In the genomic region with DNA sequence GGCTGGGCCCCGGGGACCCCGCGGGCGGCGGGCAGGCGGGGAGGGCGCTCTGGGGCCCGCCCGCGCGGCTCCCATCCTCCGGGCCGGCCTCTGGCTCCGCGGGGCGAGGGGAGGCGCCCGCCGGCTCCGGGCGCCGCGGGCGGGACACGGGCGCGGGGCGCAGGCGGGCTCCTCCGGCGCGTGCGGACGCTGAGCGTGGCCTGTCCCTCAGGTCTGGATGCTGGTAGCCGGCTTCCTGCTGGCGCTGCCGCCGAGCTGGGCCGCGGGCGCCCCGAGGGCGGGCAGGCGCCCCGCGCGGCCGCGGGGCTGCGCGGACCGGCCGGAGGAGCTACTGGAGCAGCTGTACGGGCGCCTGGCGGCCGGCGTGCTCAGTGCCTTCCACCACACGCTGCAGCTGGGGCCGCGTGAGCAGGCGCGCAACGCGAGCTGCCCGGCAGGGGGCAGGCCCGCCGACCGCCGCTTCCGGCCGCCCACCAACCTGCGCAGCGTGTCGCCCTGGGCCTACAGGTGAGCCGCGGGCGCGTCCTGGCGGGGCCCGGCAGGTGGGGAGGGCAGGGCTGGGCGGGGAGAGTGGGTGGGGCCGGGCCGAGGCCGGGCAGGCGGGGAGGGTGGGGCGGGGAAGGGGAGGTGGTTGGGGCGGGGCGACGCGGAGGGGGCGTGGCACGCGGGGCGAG, we compare ENCODE assay signal across 8 cellular contexts.
DNase-seq lines count a peak whose midpoint lies in the region; ATAC-seq and TF ChIP-seq lines count a peak whose summit lies in the region.

No MANE protein-coding gene starts in this region.

- peak; percentile 57 for TF ChIP-seq CTCF in brain microvascular endothelial cell (IDR thresholded peaks at IDR 0.05; ENCODE audit: low read depth, low read length, missing control alignments)

- in situ Hi-C loops in brain microvascular endothelial cell (cut with HindIII; ENCODE audit: low pct_ligation_motif_present, low sequenced_read_pairs), result no loop called here

- H3K27ac ChIP-seq in brain microvascular endothelial cell, result no peak overlapping the region

- no peaks in the 10 kb centered on the region for H3K36me3 ChIP-seq in brain microvascular endothelial cell (replicated peaks)

- no peaks in the 10 kb centered on the region for H3K27me3 ChIP-seq in brain microvascular endothelial cell (replicated peaks)

- ATAC-seq in HG02588 (IDR thresholded peaks at IDR 0.05; ENCODE audit: unreplicated experiment), result peak; percentile 89

- DNase-seq in NCI-H2107 (lab: John Stamatoyannopoulos, UW) (peak; percentile 45), NCI-H2107 treated with DMSO at 0.1 percent for 48 hours (lab: John Stamatoyannopoulos, UW; ENCODE audit: unreplicated experiment) (no peak), NCI-H1092 (lab: John Stamatoyannopoulos, UW) (peak; percentile 52), UCSD-AML1 (lab: John Stamatoyannopoulos, UW; ENCODE audit: unreplicated experiment) (peak; percentile 82), brain microvascular endothelial cell (peak; percentile 43), inferior parietal cortex (ENCODE audit: extremely low spot score) (peak; percentile 42)
- DNase-seq in stimulated activated CD4-positive, alpha-beta T cell treated with anti-CD3 and anti-CD28 coated beads, Interleukin-15, amount 100 ng/mL, for 1 hour (ENCODE audit: low read depth in 1 of 2, low spot score in 1 of 2), result peak; percentile 49 to 71

- peak overlapping the region; percentile 71 for H3K4me3 ChIP-seq in brain microvascular endothelial cell (ENCODE audit: low read depth, low read length)
